ENCODE assay signal across 8 cellular contexts in genomic region chr4:145936142-145937020, GRCh38.
DNase-seq lines count a peak whose midpoint lies in the region; ATAC-seq and TF ChIP-seq lines count a peak whose summit lies in the region.

No MANE protein-coding gene starts in this region.

- TF ChIP-seq POLR2A in erythroblast (IDR thresholded peaks at IDR 0.05; ENCODE audit: low read length): no peak

- H4K20me1 ChIP-seq in BLaER1 treated with 17β-estradiol and CSF1 and Interleukin-3, amounts not matched to agents 10 nM and 100 nM: no peaks in the 10 kb centered on the region

- H3K4me1 ChIP-seq in BLaER1 treated with 17β-estradiol and CSF1 and Interleukin-3, amounts not matched to agents 10 nM and 100 nM: peaks cover 21 to 35% (median 29%) of the 10 kb centered on the region in 10 experiments
- peaks cover 17% of the 10 kb centered on the region for H3K4me1 ChIP-seq in mucosa of stomach (ENCODE audit: control insufficient read depth, insufficient read depth, low read length)

- ATAC-seq in GM19023 (IDR thresholded peaks at IDR 0.05; ENCODE audit: unreplicated experiment) (peak; percentile 54), HG03196 (IDR thresholded peaks at IDR 0.05; ENCODE audit: unreplicated experiment) (peak; percentile 43)

- H3K9me3 ChIP-seq in BLaER1 treated with 17β-estradiol and CSF1 and Interleukin-3, amounts not matched to agents 10 nM and 100 nM (replicated peaks in 1 of 11): no peaks in the 10 kb centered on the region
- no peaks in the 10 kb centered on the region for H3K9me3 ChIP-seq in mucosa of stomach (ENCODE audit: control insufficient read depth, low read length)

- H3K9ac ChIP-seq in BLaER1 treated with 17β-estradiol and CSF1 and Interleukin-3, amounts not matched to agents 10 nM and 100 nM: peak overlapping the region; percentile 85 to 96 (median 91)
- peak overlapping the region; percentile 88 for H3K9ac ChIP-seq in mucosa of stomach (ENCODE audit: low read length)

- H3K4me3 ChIP-seq in BLaER1 treated with 17β-estradiol and CSF1 and Interleukin-3, amounts not matched to agents 10 nM and 100 nM: peak overlapping the region; percentile 75 to 92 (median 81)
- H3K4me3 ChIP-seq in mucosa of stomach (ENCODE audit: low read length): peak overlapping the region; percentile 78

- no peaks in the 10 kb centered on the region for H3K27me3 ChIP-seq in BLaER1 treated with 17β-estradiol and CSF1 and Interleukin-3, amounts not matched to agents 10 nM and 100 nM
- no peaks in the 10 kb centered on the region for H3K27me3 ChIP-seq in mucosa of stomach (ENCODE audit: control insufficient read depth, insufficient read depth, low read length)

- peak overlapping the region; percentile 78 to 97 (median 92) for H3K27ac ChIP-seq in BLaER1 treated with 17β-estradiol and CSF1 and Interleukin-3, amounts not matched to agents 10 nM and 100 nM

- H3K4me2 ChIP-seq in BLaER1 treated with 17β-estradiol and CSF1 and Interleukin-3, amounts not matched to agents 10 nM and 100 nM: peak overlapping the region; percentile 78 to 98 (median 89)

- H3K36me3 ChIP-seq in BLaER1 treated with 17β-estradiol and CSF1 and Interleukin-3, amounts not matched to agents 10 nM and 100 nM: peaks cover 0 to 8% (median 0%) of the 10 kb centered on the region in 11 experiments; a peak in 4 of 22 replicates
- H3K36me3 ChIP-seq in mucosa of stomach (ENCODE audit: control insufficient read depth, insufficient read depth, low read length): no peaks in the 10 kb centered on the region

- peak; percentile 52 for DNase-seq in NCI-H82 treated with DMSO at 0.1 percent for 48 hours (lab: John Stamatoyannopoulos, UW; ENCODE audit: unreplicated experiment)
- DNase-seq in activated T-cell treated with anti-CD3 and anti-CD28 coated beads for 4 hours: peak; percentile 40
- peak; percentile 61 for DNase-seq in erythroblast (lab: John Stamatoyannopoulos, UW)
- DNase-seq in stimulated activated CD8-positive, alpha-beta memory T cell treated with anti-CD3 and anti-CD28 coated beads, Interleukin-7, amount 100 ng/mL, for 48 hours (ENCODE audit: extremely low read depth in 1 of 2, low read depth in 1 of 2): peak; percentile 43 to 46

Comparison
In these comparisons a context has a peak if more than half of its experiments do, and no peak if none do; other contexts are left out.
1. Peak in every context shown above with its lines: DNase-seq, ATAC-seq, H3K4me3 ChIP-seq and H3K27ac ChIP-seq.